26 cellular contexts compared by ENCODE assay signal in the genomic region with DNA sequence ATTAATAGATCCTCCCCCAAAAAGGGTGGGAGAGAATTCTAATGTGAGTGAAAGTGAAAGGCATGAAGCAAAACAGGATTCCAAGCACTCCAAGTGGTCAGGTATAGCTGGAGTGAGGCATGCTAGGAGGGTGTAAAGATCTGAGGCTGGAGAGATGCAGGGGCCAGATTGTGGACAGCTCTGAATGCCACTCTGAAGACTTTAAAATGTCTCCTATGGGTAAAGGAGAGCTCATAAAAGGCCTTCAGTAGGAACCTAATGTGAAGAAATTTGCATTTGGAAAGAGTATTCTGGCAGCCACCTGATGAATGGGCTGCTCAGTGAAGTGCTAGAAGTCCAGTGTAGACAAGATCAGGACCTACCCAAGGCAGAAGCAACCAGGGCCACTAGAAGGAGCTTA.
"Had no signal": no experiment of that assay in that cellular context is flagged by ENCODE, and none has a peak within 500 bp of the region (broad histone marks: within the 10 kb centered on the region; RNA-seq: fewer than 3 reads in every experiment).

No MANE protein-coding gene starts in this region.

- H3K27me3 ChIP-seq: left lung, pancreas, spleen, tibial nerve, upper lobe of left lung, vagina had no signal

- DNase-seq: hypothalamus; immature natural killer cell; kidney; left colon; left lung; lower lobe of right lung; mammary epithelial cell; mesenchymal stem cell; naive thymus-derived CD8-positive, alpha-beta T cell; nucleus accumbens; pancreas; posterior cingulate gyrus; retina; right cardiac atrium; spleen; stimulated activated CD4-positive, alpha-beta T cell treated with anti-CD3 and anti-CD28 coated beads, Interleukin-4, amount 100 ng/mL, for 24 hours; stimulated activated naive CD4-positive, alpha-beta T cell treated with Interleukin-2 at 50 U/mL for 16 hours; stimulated activated naive CD8-positive, alpha-beta T cell treated with anti-CD3 and anti-CD28 coated beads, Interleukin-15, amount 100 ng/mL, for 72 hours; substantia nigra; upper lobe of left lung had no signal

- H3K36me3 ChIP-seq: left lung, lower lobe of right lung, pancreas, prostate gland, spleen, tibial nerve, upper lobe of left lung, vagina had no signal

- ATAC-seq: left colon; left lung; lower lobe of right lung; naive thymus-derived CD8-positive, alpha-beta T cell; pancreas; right cardiac atrium; sciatic nerve; stimulated activated effector memory CD8-positive, alpha-beta T cell treated with anti-CD3 and anti-CD28 coated beads, Interleukin-12 subunit alpha, Interleukin-12 subunit beta, amount 100 ng/mL, for 72 hours; stimulated activated naive CD8-positive, alpha-beta T cell treated with anti-CD3 and anti-CD28 coated beads, Interleukin-15, amount 100 ng/mL, for 72 hours had no signal

- H3K4me1 ChIP-seq: left lung, lower lobe of right lung, pancreas, prostate gland, spleen, tibial nerve, upper lobe of left lung, vagina had no signal

- H3K4me3 ChIP-seq: left lung, lower lobe of right lung, pancreas, prostate gland, skin epidermis, spleen, tibial nerve, upper lobe of left lung, vagina had no signal

- H3K27ac ChIP-seq: left lung, lower lobe of right lung, pancreas, prostate gland, skin epidermis, spleen, tibial nerve, upper lobe of left lung, vagina had no signal

- H3K9me3 ChIP-seq: left lung, lower lobe of right lung, pancreas, prostate gland, spleen, tibial nerve, upper lobe of left lung, vagina had no signal
